Comparison of ENCODE assay signal across 21 cellular contexts in the genomic region with DNA sequence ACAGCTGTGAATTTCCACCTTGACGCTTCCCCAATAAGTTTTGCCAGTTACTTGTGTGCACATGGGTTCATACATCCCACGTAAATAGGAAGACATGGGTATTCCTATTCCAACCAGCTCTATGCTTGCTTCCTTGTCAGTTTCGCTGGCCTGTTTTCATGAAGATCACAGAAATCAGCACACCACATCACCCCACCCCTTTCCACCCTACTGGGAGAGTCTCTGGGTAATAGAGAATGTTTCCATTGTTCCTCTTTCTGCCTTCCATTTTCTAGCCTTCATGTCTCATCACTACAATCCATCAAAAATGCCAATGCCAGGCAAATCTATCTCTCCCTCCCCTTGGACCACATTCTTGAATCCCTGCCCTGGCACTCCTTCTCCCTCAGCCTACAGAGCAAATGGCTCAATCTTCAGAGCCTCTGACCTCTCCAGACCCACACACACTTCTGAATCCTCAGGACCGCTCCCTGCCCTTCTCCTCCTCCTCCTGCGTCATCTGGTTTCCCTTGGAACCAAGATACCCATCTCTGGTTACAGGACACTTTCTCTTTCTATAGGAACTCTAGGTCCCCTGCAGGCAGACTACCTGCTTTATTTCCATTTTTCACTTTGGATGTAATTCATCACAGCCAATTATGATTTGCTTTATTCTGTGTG.
DNase-seq lines count a peak whose midpoint lies in the region; ATAC-seq and TF ChIP-seq lines count a peak whose summit lies in the region.
"Had no signal": no experiment of that assay in that cellular context is flagged by ENCODE, and none has a peak within 500 bp of the region (broad histone marks: within the 10 kb centered on the region; RNA-seq: fewer than 3 reads in every experiment).

No MANE protein-coding gene starts in this region.

- H3K4me3 ChIP-seq in mammary epithelial cell (replicated peaks in 1 of 3; ENCODE audit: insufficient read depth in 1 of 3, low read depth in 2 of 3, low read length in 3 of 3), result no peak overlapping the region
- H3K4me3 ChIP-seq in neural progenitor cell, result no peak overlapping the region
- H3K4me3 ChIP-seq in upper lobe of left lung, result no peak overlapping the region
- H3K4me3 ChIP-seq: ascending aorta, SJCRH30 had no signal

- no peaks in the 10 kb centered on the region for H3K4me1 ChIP-seq in mammary epithelial cell (ENCODE audit: insufficient read depth, low read length)
- H3K4me1 ChIP-seq in neural progenitor cell, result peaks cover 41% of the 10 kb centered on the region
- peaks cover 0 to 8% (median 0%) of the 10 kb centered on the region in 4 donors for H3K4me1 ChIP-seq in upper lobe of left lung
- H3K4me1 ChIP-seq: ascending aorta, SJCRH30 had no signal

- peaks cover 2% of the 10 kb centered on the region for H3F3A ChIP-seq in neural progenitor cell (ENCODE audit: low read depth)

- H3K36me3 Mint-ChIP-seq in MCF 10A (ENCODE audit: insufficient read depth, unreplicated experiment), result no peaks in the 10 kb centered on the region
- no peaks in the 10 kb centered on the region for H3K36me3 Mint-ChIP-seq in neural progenitor cell
- H3K36me3 Mint-ChIP-seq: stimulated activated memory B cell treated with anti-CD40 and anti-IgM and Interleukin-4, amounts not matched to agents 10 μg/mL and 1 μg/mL and 100 μg/mL, for 72 hours had no signal

- H3K4me3 Mint-ChIP-seq in MCF 10A (ENCODE audit: unreplicated experiment) (no peak overlapping the region), neural progenitor cell (no peak overlapping the region)
- H3K4me3 Mint-ChIP-seq: activated CD8-positive, alpha-beta T cell treated with anti-CD3 and anti-CD28 coated beads, Interleukin-2, amount 10 ng/mL, durations not matched to agents 7 days and 5 days; activated naive CD4-positive, alpha-beta T cell treated with anti-CD3 and anti-CD28 coated beads for 36 hours; activated T-cell treated with anti-CD3 and anti-CD28 coated beads, Interleukin-2, amount 50 U/mL, for 24 hours; effector memory CD8-positive, alpha-beta T cell; stimulated activated memory B cell treated with anti-CD40 and anti-IgM and Interleukin-4, amounts not matched to agents 10 μg/mL and 1 μg/mL and 100 μg/mL, for 72 hours; T-helper 2 cell treated with Interferon-gamma antibody and Interleukin-4, amounts not matched to agents 5 μg/mL and 100 μg/mL, for 36 hours had no signal

- no peaks in the 10 kb centered on the region for H3K9me3 Mint-ChIP-seq in MCF 10A (ENCODE audit: unreplicated experiment)
- peaks cover under 1% of the 10 kb centered on the region for H3K9me3 Mint-ChIP-seq in neural progenitor cell
- H3K9me3 Mint-ChIP-seq: activated naive CD4-positive, alpha-beta T cell treated with anti-CD3 and anti-CD28 coated beads for 36 hours; T-helper 2 cell treated with Interferon-gamma antibody and Interleukin-4, amounts not matched to agents 5 μg/mL and 100 μg/mL, for 36 hours had no signal

- H3K27ac Mint-ChIP-seq in MCF 10A (ENCODE audit: low read depth, unreplicated experiment), result peak overlapping the region; percentile 35
- H3K27ac Mint-ChIP-seq in neural progenitor cell, result peak overlapping the region; percentile 61
- H3K27ac Mint-ChIP-seq: activated CD8-positive, alpha-beta T cell treated with anti-CD3 and anti-CD28 coated beads, Interleukin-2, amount 10 ng/mL, durations not matched to agents 7 days and 5 days; activated naive CD4-positive, alpha-beta T cell treated with anti-CD3 and anti-CD28 coated beads for 36 hours; activated T-cell treated with anti-CD3 and anti-CD28 coated beads, Interleukin-2, amount 50 U/mL, for 24 hours; effector memory CD8-positive, alpha-beta T cell; stimulated activated memory B cell treated with anti-CD40 and anti-IgM and Interleukin-4, amounts not matched to agents 10 μg/mL and 1 μg/mL and 100 μg/mL, for 72 hours; T-helper 2 cell treated with Interferon-gamma antibody and Interleukin-4, amounts not matched to agents 5 μg/mL and 100 μg/mL, for 36 hours had no signal

- no peak for TF ChIP-seq EP300 in upper lobe of left lung (IDR thresholded peaks at IDR 0.05)

- CTCF ChIA-PET in MCF 10A (lab: Yijun Ruan, JAX), result interaction anchor here (0.5 to 1.6 kb wide), 2 partner anchors 12 to 58 kb away, joined by 3 read pairs; no protein-coding TSS in a partner anchor
- CTCF ChIA-PET in mammary epithelial cell (lab: Charles Lee; ENCODE audit: low non-redundant PET), result no interaction called here

- H3K27ac ChIP-seq in mammary epithelial cell (ENCODE audit: insufficient read depth, low read depth, low read length) (no peak overlapping the region), neural progenitor cell (no peak overlapping the region), upper lobe of left lung (no peak overlapping the region)
- H3K27ac ChIP-seq: ascending aorta, SJCRH30 had no signal

- BruUV-seq in MCF 10A (replicated peaks; lab: Mats Ljungman, UMichigan), result no TSS peak
- BruUV-seq in mammary epithelial cell (replicated peaks; lab: Mats Ljungman, UMichigan), result no TSS peak

- no peaks in the 10 kb centered on the region for H3K36me3 ChIP-seq in mammary epithelial cell (ENCODE audit: insufficient read depth, low read length)
- H3K36me3 ChIP-seq in neural progenitor cell, result no peaks in the 10 kb centered on the region
- no peaks in the 10 kb centered on the region for H3K36me3 ChIP-seq in upper lobe of left lung
- H3K36me3 ChIP-seq: ascending aorta, SJCRH30 had no signal

- no peaks in the 10 kb centered on the region for H3K27me3 ChIP-seq in mammary epithelial cell (ENCODE audit: insufficient read depth, low read length)
- no peaks in the 10 kb centered on the region for H3K27me3 ChIP-seq in neural progenitor cell
- no peaks in the 10 kb centered on the region for H3K27me3 ChIP-seq in upper lobe of left lung
- H3K27me3 ChIP-seq: ascending aorta had no signal

- TF ChIP-seq POLR2A in upper lobe of left lung (IDR thresholded peaks at IDR 0.05), result no peak

- dilution Hi-C loops in mammary epithelial cell (cut with HindIII; ENCODE audit: low sequenced_read_pairs), result no loop called here

- H2AFZ ChIP-seq in mammary epithelial cell (ENCODE audit: low read depth, low read length) (no peak overlapping the region), neural progenitor cell (replicated peaks) (peak overlapping the region; percentile 29)

- no peak overlapping the region for H3K4me2 ChIP-seq in mammary epithelial cell (ENCODE audit: insufficient read depth, low read depth, low read length)
- no peak overlapping the region for H3K4me2 ChIP-seq in neural progenitor cell

- H3K79me2 ChIP-seq in mammary epithelial cell (ENCODE audit: insufficient read depth, low read length), result no peaks in the 10 kb centered on the region
- H3K79me2 ChIP-seq in neural progenitor cell (ENCODE audit: low read depth), result no peaks in the 10 kb centered on the region

- in situ Hi-C loops in mammary epithelial cell (cut with MboI; ENCODE audit: low sequenced_read_pairs in 2 of 2), result no loop called here

- H3K27me3 Mint-ChIP-seq in MCF 10A (ENCODE audit: insufficient read depth, unreplicated experiment) (no peaks in the 10 kb centered on the region), neural progenitor cell (ENCODE audit: insufficient read depth, low read depth) (peaks cover 7% of the 10 kb centered on the region)
- H3K27me3 Mint-ChIP-seq: activated T-cell treated with anti-CD3 and anti-CD28 coated beads, Interleukin-2, amount 50 U/mL, for 24 hours; effector memory CD8-positive, alpha-beta T cell; stimulated activated memory B cell treated with anti-CD40 and anti-IgM and Interleukin-4, amounts not matched to agents 10 μg/mL and 1 μg/mL and 100 μg/mL, for 72 hours had no signal

- TF ChIP-seq CTCF in MCF 10A (IDR thresholded peaks at IDR 0.05; ENCODE audit: unreplicated experiment) (no peak), mammary epithelial cell (conservative IDR thresholded peaks at IDR 0.05 in 1 of 2, IDR thresholded peaks at IDR 0.05 in 1 of 2; ENCODE audit: extremely low read depth in 1 of 2, insufficient read depth in 1 of 2, low read depth in 1 of 2, low read length in 2 of 2) (no peak), neural progenitor cell (IDR thresholded peaks at IDR 0.05) (no peak), upper lobe of left lung (IDR thresholded peaks at IDR 0.05) (no peak)

- intact Hi-C loops in MCF 10A (cut with micrococcal nuclease) (no loop called here), mammary epithelial cell (cut with micrococcal nuclease) (no loop called here)

- H4K20me1 ChIP-seq in mammary epithelial cell (ENCODE audit: insufficient read depth, low read length) (no peaks in the 10 kb centered on the region), neural progenitor cell (ENCODE audit: low read depth) (no peaks in the 10 kb centered on the region)

- DNase-seq in MCF 10A (ENCODE audit: unreplicated experiment) (peak; percentile 18), mammary epithelial cell (no peak), fibroblast of gingiva (ENCODE audit: low read depth) (peak; percentile 73), neural progenitor cell (ENCODE audit: low spot score) (no peak), upper lobe of left lung (no peak), T-helper 1 cell (no peak), COLO668 (lab: John Stamatoyannopoulos, UW; ENCODE audit: unreplicated experiment) (no peak)
- DNase-seq: 8988T; activated CD8-positive, alpha-beta T cell treated with anti-CD3 and anti-CD28 coated beads, Interleukin-2, amount 10 ng/mL, durations not matched to agents 7 days and 5 days; activated naive CD4-positive, alpha-beta T cell treated with anti-CD3 and anti-CD28 coated beads for 36 hours; activated T-cell treated with anti-CD3 and anti-CD28 coated beads, Interleukin-2, amount 50 U/mL, for 24 hours; Calu3; effector memory CD8-positive, alpha-beta T cell; KG1; NCI-H1092; NCI-H2081 treated with DMSO at 0.1 percent for 48 hours; SJCRH30 had no signal

- H3K9ac ChIP-seq in mammary epithelial cell (ENCODE audit: insufficient read depth, low read length) (no peak overlapping the region), neural progenitor cell (no peak overlapping the region)

- peak; percentile 53 to 81 for ATAC-seq in upper lobe of left lung (ENCODE audit: low FRiP score in 2 of 2)
- ATAC-seq in GM19023 (IDR thresholded peaks at IDR 0.05; ENCODE audit: unreplicated experiment), result no peak
- ATAC-seq: activated CD8-positive, alpha-beta T cell treated with anti-CD3 and anti-CD28 coated beads, Interleukin-2, amount 10 ng/mL, durations not matched to agents 7 days and 5 days; effector memory CD8-positive, alpha-beta T cell; stimulated activated memory B cell treated with anti-CD40 and anti-IgM and Interleukin-4, amounts not matched to agents 10 μg/mL and 1 μg/mL and 100 μg/mL, for 72 hours had no signal

- H3K9me3 ChIP-seq in mammary epithelial cell (replicated peaks; ENCODE audit: insufficient read depth, low read length) (no peaks in the 10 kb centered on the region), neural progenitor cell (ENCODE audit: low read depth) (no peaks in the 10 kb centered on the region), upper lobe of left lung (no peaks in the 10 kb centered on the region)
- H3K9me3 ChIP-seq: ascending aorta, SJCRH30 had no signal

- WGBS in mammary epithelial cell (ENCODE audit: low coverage, missing lambda C conversion rate), result 66% methylated on average over 5 of the region's 5 CpGs
- 71 to 72% methylated on average over 5 of the region's 5 CpGs for WGBS in upper lobe of left lung, 2 donors

- H3K4me1 Mint-ChIP-seq in MCF 10A (ENCODE audit: insufficient read depth, unreplicated experiment) (peaks cover 11% of the 10 kb centered on the region), neural progenitor cell (peaks cover 40% of the 10 kb centered on the region)
- H3K4me1 Mint-ChIP-seq: stimulated activated memory B cell treated with anti-CD40 and anti-IgM and Interleukin-4, amounts not matched to agents 10 μg/mL and 1 μg/mL and 100 μg/mL, for 72 hours had no signal

- POLR2A ChIA-PET in MCF 10A (lab: Yijun Ruan, JAX), result no interaction called here

Comparison
In these comparisons a context has a peak if more than half of its experiments do, and no peak if none do; other contexts are left out.
1. DNase-seq: peak in MCF 10A (single experiment) and fibroblast of gingiva (single experiment); none in mammary epithelial cell (single experiment), neural progenitor cell (single experiment), upper lobe of left lung (0 of 2), T-helper 1 cell (0 of 5) and COLO668 (single experiment).